10 cellular contexts compared by ENCODE assay signal in the genomic region with DNA sequence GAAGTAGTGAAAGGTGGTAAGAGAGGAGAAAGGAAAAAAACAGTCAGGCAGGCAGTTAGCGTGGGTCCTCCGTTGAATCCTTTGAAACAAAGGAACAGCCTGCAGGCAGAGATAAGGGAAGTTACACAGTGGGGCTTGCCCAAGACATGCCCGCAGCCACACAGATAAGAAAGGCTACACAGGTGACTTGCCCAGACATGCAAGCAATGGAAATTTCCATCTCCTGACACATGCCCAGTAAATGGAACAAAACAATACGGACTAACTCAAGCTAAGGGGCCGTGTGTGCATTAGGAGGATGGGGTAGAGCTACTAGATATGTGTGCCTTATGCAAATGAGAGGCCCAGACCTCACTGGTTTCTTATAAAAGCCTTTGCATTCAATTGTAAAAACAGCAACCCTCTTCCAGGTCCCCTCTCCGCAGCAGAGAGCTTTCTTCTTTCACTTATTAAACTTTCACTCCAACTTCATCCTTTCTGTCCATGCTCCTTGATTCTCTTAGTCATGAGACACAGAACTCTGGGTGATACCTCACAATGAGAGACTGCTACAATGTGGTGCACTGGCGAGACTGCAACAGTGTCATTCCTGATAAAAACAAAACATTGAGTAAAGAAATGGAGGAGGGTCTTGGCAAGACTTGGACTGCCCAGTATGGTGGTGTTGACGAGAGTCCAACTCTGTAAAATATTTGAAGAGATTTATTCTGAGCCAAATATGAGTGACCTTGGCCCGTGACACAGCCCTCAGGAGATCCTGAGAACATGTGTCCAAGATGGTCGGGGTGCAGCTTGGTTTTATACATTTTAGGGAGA.
A peak's percentile ranks its signal among the peaks of the same experiment; 100 is the strongest.
DNase-seq lines count a peak whose midpoint lies in the region; ATAC-seq lines count a peak whose summit lies in the region.
"Had no signal": no experiment of that assay in that cellular context is flagged by ENCODE, and none has a peak within 500 bp of the region (broad histone marks: within the 10 kb centered on the region; RNA-seq: fewer than 3 reads in every experiment).

No MANE protein-coding gene starts in this region.

- no peaks in the 10 kb centered on the region for H3K36me3 ChIP-seq in BLaER1 treated with 17β-estradiol and CSF1 and Interleukin-3, amounts not matched to agents 10 nM and 100 nM
- H3K36me3 ChIP-seq: cardiac muscle cell, left lung had no signal

- no peaks in the 10 kb centered on the region for H3K27me3 ChIP-seq in BLaER1 treated with 17β-estradiol and CSF1 and Interleukin-3, amounts not matched to agents 10 nM and 100 nM
- H3K27me3 ChIP-seq: cardiac muscle cell, left lung had no signal

- peak overlapping the region in 4 of 11 experiments; percentile 29 to 56 (median 49); a peak in 7 of 22 replicates for H3K4me2 ChIP-seq in BLaER1 treated with 17β-estradiol and CSF1 and Interleukin-3, amounts not matched to agents 10 nM and 100 nM

- H3K27ac ChIP-seq in BLaER1 treated with 17β-estradiol and CSF1 and Interleukin-3, amounts not matched to agents 10 nM and 100 nM: peak overlapping the region in 10 of 11 experiments; percentile 27 to 66 (median 52); a peak in 18 of 22 replicates
- H3K27ac ChIP-seq: cardiac muscle cell, left lung had no signal

- H4K20me1 ChIP-seq in BLaER1 treated with 17β-estradiol and CSF1 and Interleukin-3, amounts not matched to agents 10 nM and 100 nM: no peaks in the 10 kb centered on the region

- ATAC-seq in GM21526 (IDR thresholded peaks at IDR 0.05; ENCODE audit: low FRiP score, unreplicated experiment) (peak; percentile 66), Right ventricle myocardium superior (ENCODE audit: poor library complexity) (no peak)
- ATAC-seq: left lung had no signal

- peaks cover 0 to 25% (median 13%) of the 10 kb centered on the region in 11 experiments; a peak in 14 of 22 replicates for H3K9me3 ChIP-seq in BLaER1 treated with 17β-estradiol and CSF1 and Interleukin-3, amounts not matched to agents 10 nM and 100 nM (replicated peaks in 1 of 11)

- DNase-seq in NCI-H146 treated with DMSO at 0.1 percent for 48 hours (lab: John Stamatoyannopoulos, UW; ENCODE audit: unreplicated experiment) (peak; percentile 96), ecto neural progenitor cell (ENCODE audit: low spot score) (peak; percentile 50), activated T-cell treated with anti-CD3 and anti-CD28 coated beads for 4 hours (no peak), Right ventricle myocardium superior (no peak), SK-N-DZ (ENCODE audit: low spot score) (no peak)
- no peak for DNase-seq in activated CD4-positive, CD25-positive, alpha-beta regulatory T cell (lab: John Stamatoyannopoulos, UW)
- DNase-seq: left lung had no signal

- no peak overlapping the region for H3K9ac ChIP-seq in BLaER1 treated with 17β-estradiol and CSF1 and Interleukin-3, amounts not matched to agents 10 nM and 100 nM

- no peak overlapping the region for H3K4me3 ChIP-seq in BLaER1 treated with 17β-estradiol and CSF1 and Interleukin-3, amounts not matched to agents 10 nM and 100 nM
- H3K4me3 ChIP-seq: cardiac muscle cell, left lung had no signal

- H3K4me1 ChIP-seq in BLaER1 treated with 17β-estradiol and CSF1 and Interleukin-3, amounts not matched to agents 10 nM and 100 nM: peaks cover 0 to 21% (median 7%) of the 10 kb centered on the region in 10 experiments; a peak in 10 of 20 replicates
- H3K4me1 ChIP-seq: left lung had no signal

- intact Hi-C loops in Right ventricle myocardium superior (cut with DNase I): no loop called here

Comparison
In these comparisons a context has a peak if more than half of its experiments do, and no peak if none do; other contexts are left out.
1. DNase-seq: peak in NCI-H146 treated with DMSO at 0.1 percent for 48 hours (single experiment) and ecto neural progenitor cell (single experiment); none in activated T-cell treated with anti-CD3 and anti-CD28 coated beads for 4 hours (single experiment), Right ventricle myocardium superior (single experiment), SK-N-DZ (single experiment) and activated CD4-positive, CD25-positive, alpha-beta regulatory T cell (0 of 4).